ENCODE assay signal across 26 cellular contexts in the genomic region with DNA sequence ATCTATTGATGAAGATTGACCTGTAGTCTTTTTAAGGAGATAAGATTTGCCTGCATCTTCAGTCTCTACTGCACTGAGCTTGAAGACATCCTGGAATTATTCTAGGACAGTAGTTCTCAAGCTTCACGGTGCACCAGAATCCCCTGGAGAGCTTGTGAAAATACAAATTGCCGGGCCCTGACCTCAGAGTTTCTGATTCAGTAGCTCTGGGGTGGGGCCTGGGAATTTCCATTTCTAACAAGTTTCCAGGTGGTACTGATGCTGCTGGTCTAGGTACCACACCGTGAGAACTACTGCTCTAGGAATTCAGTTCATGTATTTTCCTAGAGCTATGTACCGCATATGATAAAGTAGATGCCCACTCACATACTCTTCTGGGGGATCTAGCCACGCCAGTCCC.
"Had no signal": no experiment of that assay in that cellular context is flagged by ENCODE, and none has a peak within 500 bp of the region (broad histone marks: within the 10 kb centered on the region; RNA-seq: fewer than 3 reads in every experiment).

No MANE protein-coding gene starts in this region.

- DNase-seq: IMR-90, Karpas-422, KG1, MG63, NCI-H1092, NCI-H1105 treated with DMSO at 0.1 percent for 48 hours, NCI-H1417 treated with DMSO at 0.1 percent for 48 hours, NCI-H146, NCI-H1694 treated with DMSO at 0.1 percent for 48 hours, NCI-H2029, NCI-H2081 treated with DMSO at 0.1 percent for 48 hours, NCI-H2171, NCI-H226, NCI-H446, NCI-H510A, NCI-H524 treated with DMSO at 0.1 percent for 48 hours, NCI-H774, OCI-M1, PC-9, Peyer's patch, SHP77 treated with DMSO at 0.1 percent for 48 hours, SK-N-SH, SW 1271, T-cell had no signal

- H3K27ac Mint-ChIP-seq: T-cell had no signal

- H3K4me1 ChIP-seq: Peyer's patch had no signal

- H3K36me3 Mint-ChIP-seq: T-cell had no signal

- H3K4me3 ChIP-seq: MG63, PC-9, Peyer's patch had no signal

- H2AFZ ChIP-seq: PC-9 had no signal

- H3K4me3 Mint-ChIP-seq: T-cell had no signal

- H3K27ac ChIP-seq: PC-9, Peyer's patch had no signal

- H3K27me3 ChIP-seq: MG63, Peyer's patch had no signal

- H3K4me2 ChIP-seq: PC-9, SK-N-SH had no signal

- H3K9ac ChIP-seq: SK-N-SH had no signal

- H3K36me3 ChIP-seq: MG63, Peyer's patch had no signal

- ATAC-seq: HepG2, Right ventricle myocardium inferior, T-cell had no signal

- H3K9me3 ChIP-seq: MG63, Peyer's patch, SK-N-SH had no signal
